In genomic region chr7:20783716-20784310, GRCh38 we compare ENCODE assay signal across 8 cellular contexts. TPM values are rescaled to one million over a fixed set of nuclear protein-coding genes. Genes with fewer than 3 reads are reported as not detected.
A peak's percentile ranks its signal among the peaks of the same experiment; 100 is the strongest.
DNase-seq lines count a peak whose midpoint lies in the region; ATAC-seq, FAIRE-seq and TF ChIP-seq lines count a peak whose summit lies in the region.

No MANE protein-coding gene starts in this region.

- H3K27me3 Mint-ChIP-seq in astrocyte (ENCODE audit: low read depth, unreplicated experiment), result peaks cover 67% of the 10 kb centered on the region

- H3K36me3 ChIP-seq in astrocyte (ENCODE audit: insufficient read depth, low read length) (no peaks in the 10 kb centered on the region), left lung (no peaks in the 10 kb centered on the region)

- peak overlapping the region; percentile 94 for H3K4me2 ChIP-seq in astrocyte (ENCODE audit: low read length)

- H3K4me3 Mint-ChIP-seq in astrocyte (ENCODE audit: unreplicated experiment), result peak overlapping the region; percentile 60

- FAIRE-seq in astrocyte (lab: Jason Lieb, UNC), result no peak

- intact Hi-C loops in left lung (cut with DNase I), result no loop called here

- H3K27ac Mint-ChIP-seq in astrocyte (ENCODE audit: unreplicated experiment), result peak overlapping the region; percentile 93

- ATAC-seq in GM21360 (IDR thresholded peaks at IDR 0.05; ENCODE audit: unreplicated experiment), result peak; percentile 48
- ATAC-seq in left lung, result peak; percentile 82
- no peak for ATAC-seq in GM18520 (IDR thresholded peaks at IDR 0.05; ENCODE audit: unreplicated experiment)
- no peak for ATAC-seq in GM21576 (IDR thresholded peaks at IDR 0.05; ENCODE audit: unreplicated experiment)
- ATAC-seq in HG03045 (IDR thresholded peaks at IDR 0.05; ENCODE audit: unreplicated experiment), result no peak

- H3K4me3 ChIP-seq in AG09309 (ENCODE audit: control insufficient read depth, low read depth, low read length) (peak overlapping the region; percentile 3; the same call in 1 of the 2 replicates), astrocyte (ENCODE audit: insufficient read depth, low read depth, low read length) (peak overlapping the region; percentile 46), left lung (peak overlapping the region in 1 of 2 donors; percentile 19)

- H3K27me3 ChIP-seq in astrocyte (ENCODE audit: insufficient read depth, low read length), result peaks cover 76% of the 10 kb centered on the region
- H3K27me3 ChIP-seq in left lung, result peaks cover 99 to 100% of the 10 kb centered on the region in 2 donors

- H3K36me3 Mint-ChIP-seq in astrocyte (ENCODE audit: low read depth, unreplicated experiment), result no peaks in the 10 kb centered on the region

- no peaks in the 10 kb centered on the region for H3K9me3 ChIP-seq in astrocyte (ENCODE audit: insufficient read depth, low read depth, low read length)
- H3K9me3 ChIP-seq in left lung, result no peaks in the 10 kb centered on the region

- no peaks in the 10 kb centered on the region for H3K79me2 ChIP-seq in astrocyte (ENCODE audit: insufficient read depth, low read length)

- TF ChIP-seq CTCF in AG09309 (IDR thresholded peaks at IDR 0.05; ENCODE audit: control insufficient read depth, insufficient read depth, low read depth, low read length, missing control alignments) (peak; percentile 18), astrocyte (IDR thresholded peaks at IDR 0.05; ENCODE audit: insufficient read depth, low read depth, low read length) (no peak), left lung (IDR thresholded peaks at IDR 0.05) (no peak)

- H3K9ac ChIP-seq in astrocyte (ENCODE audit: low read length), result peak overlapping the region; percentile 10

- DNase-seq in AG09309 (ENCODE audit: low read depth), result no peak
- DNase-seq in astrocyte (ENCODE audit: low read depth), result no peak
- DNase-seq in left lung, result peak in 1 of 2 donors; percentile 80
- no peak for DNase-seq in GOT3 (lab: John Stamatoyannopoulos, UW)

- H3K27ac ChIP-seq in astrocyte (ENCODE audit: low read depth, low read length) (no peak overlapping the region), left lung (no peak overlapping the region)

- no peaks in the 10 kb centered on the region for H4K20me1 ChIP-seq in astrocyte (ENCODE audit: insufficient read depth, low read length)

- peak overlapping the region; percentile 60 for H2AFZ ChIP-seq in astrocyte (ENCODE audit: low read depth, low read length)

- H3K9me3 Mint-ChIP-seq in astrocyte (ENCODE audit: unreplicated experiment), result peaks cover 7% of the 10 kb centered on the region

- H3K4me1 ChIP-seq in astrocyte (ENCODE audit: insufficient read depth, low read length) (peaks cover 10% of the 10 kb centered on the region), left lung (peaks cover 3 to 31% of the 10 kb centered on the region in 2 donors)

- peaks cover 2% of the 10 kb centered on the region for H3K4me1 Mint-ChIP-seq in astrocyte (ENCODE audit: low read depth, unreplicated experiment)

RNA-seq across cellular contexts. Expression of gene SP8, which starts 2.9 kb away (rescaled TPM):
- total RNA-seq in astrocyte (0.36 and 0.70 TPM in 2 replicates), left lung (not detected)

Comparison
In these comparisons a context has a peak if more than half of its experiments do, and no peak if none do; other contexts are left out.
1. ATAC-seq: peak in GM21360 (single experiment) and left lung (single experiment); none in GM18520 (single experiment), GM21576 (single experiment) and HG03045 (single experiment).